1 cellular context compared by ENCODE assay signal in genomic region chr2:27320958-27321543, GRCh38.
TF ChIP-seq lines count a peak whose summit lies in the region.

No MANE protein-coding gene starts in this region.

TF ChIP-seq in K562, 482 proteins besides CTCF, POLR2A, EP300 and RAD21 (continued from another document and continues in another):
- no peak for TF ChIP-seq ZBTB40 (IDR thresholded peaks at IDR 0.05)
- no peak for TF ChIP-seq ZBTB40 (CRISPR knock-in tag; IDR thresholded peaks at IDR 0.05)
- no peak for TF ChIP-seq POLR2G (IDR thresholded peaks at IDR 0.05; ENCODE audit: low read depth, low read length)
- peak; percentile 51; the same call in 1 of the 2 replicates for TF ChIP-seq L3MBTL2 (IDR thresholded peaks at IDR 0.05)
- TF ChIP-seq NR2F6 (CRISPR knock-in tag; IDR thresholded peaks at IDR 0.05), result no peak
- peak in 1 of 2 experiments; percentile 86; a peak in 1 of 4 replicates for TF ChIP-seq RCOR1 (IDR thresholded peaks at IDR 0.05; ENCODE audit: borderline replicate concordance in 1 of 2, low read depth in 2 of 2, low read length in 2 of 2)
- TF ChIP-seq NR1H2 (CRISPR knock-in tag; IDR thresholded peaks at IDR 0.05), result no peak
- TF ChIP-seq MTA2 (IDR thresholded peaks at IDR 0.05; ENCODE audit: low read depth), result no peak
- TF ChIP-seq TCF7 (IDR thresholded peaks at IDR 0.05; ENCODE audit: borderline replicate concordance), result no peak
- no peak for TF ChIP-seq ZFP36 (IDR thresholded peaks at IDR 0.05; ENCODE audit: low read depth, low read length, partially characterized antibody)
- no peak for TF ChIP-seq PREB (CRISPR knock-in tag; IDR thresholded peaks at IDR 0.05)
- TF ChIP-seq RREB1 (CRISPR knock-in tag; IDR thresholded peaks at IDR 0.05), result no peak
- no peak for TF ChIP-seq KLF1 (tag; IDR thresholded peaks at IDR 0.05)
- no peak for TF ChIP-seq STAT5B (CRISPR knock-in tag; IDR thresholded peaks at IDR 0.05)
- no peak for TF ChIP-seq SMAD2 (IDR thresholded peaks at IDR 0.05; ENCODE audit: low read depth, low read length)
- TF ChIP-seq ARHGAP35 (IDR thresholded peaks at IDR 0.05; ENCODE audit: partially characterized antibody), result no peak
- no peak for TF ChIP-seq ZNF785 (CRISPR knock-in tag; IDR thresholded peaks at IDR 0.05)
- TF ChIP-seq GABPB1 (CRISPR knock-in tag; IDR thresholded peaks at IDR 0.05), result no peak
- TF ChIP-seq ZNF354B (CRISPR knock-in tag; IDR thresholded peaks at IDR 0.05), result no peak
- no peak for TF ChIP-seq ZNF146 (CRISPR knock-in tag; IDR thresholded peaks at IDR 0.05; ENCODE audit: unreplicated experiment)
- no peak for TF ChIP-seq AFF4 (CRISPR knock-in tag; IDR thresholded peaks at IDR 0.05)
- no peak for TF ChIP-seq ZBTB11 (CRISPR knock-in tag; IDR thresholded peaks at IDR 0.05)
- no peak for TF ChIP-seq MTF1 (CRISPR knock-in tag; IDR thresholded peaks at IDR 0.05; ENCODE audit: borderline replicate concordance)
- no peak for TF ChIP-seq GATA2 (CRISPR knock-in tag; IDR thresholded peaks at IDR 0.05)
- TF ChIP-seq PTBP1 (IDR thresholded peaks at IDR 0.05; ENCODE audit: low read depth, low read length), result no peak
- TF ChIP-seq TOE1 (IDR thresholded peaks at IDR 0.05; ENCODE audit: borderline replicate concordance), result no peak; the same call in 1 of the 2 replicates
- no peak for TF ChIP-seq TOE1 (CRISPR knock-in tag; IDR thresholded peaks at IDR 0.05; ENCODE audit: borderline replicate concordance, low read depth)
- no peak for TF ChIP-seq TBL1XR1 (IDR thresholded peaks at IDR 0.05; ENCODE audit: low read length in 2 of 2)
- TF ChIP-seq MCM3 (IDR thresholded peaks at IDR 0.05), result no peak
- TF ChIP-seq ATF6 (CRISPR knock-in tag; IDR thresholded peaks at IDR 0.05), result no peak
- TF ChIP-seq MBD2 (IDR thresholded peaks at IDR 0.05; ENCODE audit: borderline replicate concordance, low read depth), result no peak
- no peak for TF ChIP-seq ZNF239 (CRISPR knock-in tag; IDR thresholded peaks at IDR 0.05)
- no peak for TF ChIP-seq ZFP30 (CRISPR knock-in tag; IDR thresholded peaks at IDR 0.05; ENCODE audit: borderline replicate concordance)
- no peak for TF ChIP-seq KLF16 (IDR thresholded peaks at IDR 0.05)
- no peak for TF ChIP-seq ESRRA (IDR thresholded peaks at IDR 0.05; ENCODE audit: borderline replicate concordance, low read depth)
